8 cellular contexts compared by ENCODE assay signal in the genomic region with DNA sequence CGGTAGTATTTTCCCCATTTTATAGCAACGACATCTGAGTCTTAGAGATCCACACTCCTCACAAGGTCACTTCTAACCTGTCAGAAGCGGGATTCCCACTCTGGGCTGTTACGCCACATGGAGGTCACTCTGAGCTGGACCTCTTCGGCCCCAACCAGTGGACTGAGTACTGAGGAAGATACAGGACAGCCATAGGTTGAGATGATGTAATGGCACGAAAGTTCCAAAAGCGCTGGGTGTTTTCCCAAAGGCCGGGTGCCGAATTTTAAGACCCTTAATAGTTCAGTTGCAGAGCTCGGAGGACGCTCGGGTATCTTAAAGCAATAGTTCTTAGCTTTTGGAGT. TPM values are rescaled to one million over a fixed set of nuclear protein-coding genes. Genes with fewer than 3 reads are reported as not detected.
DNase-seq lines count a peak whose midpoint lies in the region; ATAC-seq lines count a peak whose summit lies in the region.

No MANE protein-coding gene starts in this region.

- H3K27me3 ChIP-seq in HUES64 (ENCODE audit: insufficient read depth, low read length) (no peaks in the 10 kb centered on the region), iPS-15b (ENCODE audit: control insufficient read depth, insufficient read depth, low read length) (no peaks in the 10 kb centered on the region)

- no peaks in the 10 kb centered on the region for H3K9me3 ChIP-seq in ES-I3 (ENCODE audit: control insufficient read depth, insufficient read depth, low read length)
- no peaks in the 10 kb centered on the region for H3K9me3 ChIP-seq in HUES64 (ENCODE audit: insufficient read depth, low read depth, low read length)
- no peaks in the 10 kb centered on the region for H3K9me3 ChIP-seq in iPS-15b (ENCODE audit: control insufficient read depth, insufficient read depth, low read length)

- H3K4me3 ChIP-seq in HUES64 (ENCODE audit: low read length) (peak overlapping the region; percentile 93), iPS-15b (ENCODE audit: low read depth, low read length) (peak overlapping the region; percentile 97)

- peak overlapping the region; percentile 81 for H3K27ac Mint-ChIP-seq in stimulated activated memory B cell treated with anti-CD40 and anti-IgM and Interleukin-4, amounts not matched to agents 10 μg/mL and 1 μg/mL and 100 μg/mL, for 72 hours

- peak overlapping the region; percentile 89 for H3K27ac ChIP-seq in HUES64 (ENCODE audit: low read depth, low read length)
- H3K27ac ChIP-seq in angular gyrus (ENCODE audit: low read depth, low read length): peak overlapping the region; percentile 93

- peak overlapping the region; percentile 71 for H3K4me3 Mint-ChIP-seq in stimulated activated memory B cell treated with anti-CD40 and anti-IgM and Interleukin-4, amounts not matched to agents 10 μg/mL and 1 μg/mL and 100 μg/mL, for 72 hours

- peaks cover 15% of the 10 kb centered on the region for H3K36me3 Mint-ChIP-seq in stimulated activated memory B cell treated with anti-CD40 and anti-IgM and Interleukin-4, amounts not matched to agents 10 μg/mL and 1 μg/mL and 100 μg/mL, for 72 hours

- H3K4me1 ChIP-seq in ES-I3 (ENCODE audit: insufficient read depth, low read length): peaks cover 10% of the 10 kb centered on the region; the same call in 1 of the 2 replicates
- peaks cover 13% of the 10 kb centered on the region for H3K4me1 ChIP-seq in HUES64 (ENCODE audit: insufficient read depth, low read length)
- no peaks in the 10 kb centered on the region for H3K4me1 ChIP-seq in iPS-15b (ENCODE audit: control insufficient read depth, insufficient read depth, low read length)

- DNase-seq in SIG-M5 treated with dmso at 0.1 percent for 504 hours (lab: John Stamatoyannopoulos, UW; ENCODE audit: unreplicated experiment) (no peak), HK-2 (ENCODE audit: unreplicated experiment) (no peak), SKM-1 treated with dmso at 0.1 percent for 144 hours (lab: John Stamatoyannopoulos, UW; ENCODE audit: unreplicated experiment) (no peak)

- H3K4me1 Mint-ChIP-seq in stimulated activated memory B cell treated with anti-CD40 and anti-IgM and Interleukin-4, amounts not matched to agents 10 μg/mL and 1 μg/mL and 100 μg/mL, for 72 hours: peaks cover 26% of the 10 kb centered on the region

- H3K9ac ChIP-seq in ES-I3 (ENCODE audit: low read depth, low read length): peak overlapping the region; percentile 94
- H3K9ac ChIP-seq in HUES64 (ENCODE audit: low read depth, low read length): peak overlapping the region; percentile 81
- H3K9ac ChIP-seq in iPS-15b (ENCODE audit: low read depth, low read length): peak overlapping the region; percentile 62

- H3K36me3 ChIP-seq in ES-I3 (ENCODE audit: insufficient read depth, low read length) (peaks cover 6% of the 10 kb centered on the region; the same call in 1 of the 2 replicates), HUES64 (ENCODE audit: insufficient read depth, low read length) (peaks cover 37% of the 10 kb centered on the region), iPS-15b (ENCODE audit: control insufficient read depth, insufficient read depth, low read length) (peaks cover 2% of the 10 kb centered on the region)

- ATAC-seq in stimulated activated memory B cell treated with anti-CD40 and anti-IgM and Interleukin-4, amounts not matched to agents 10 μg/mL and 1 μg/mL and 100 μg/mL, for 72 hours: no peak

- H3K27me3 Mint-ChIP-seq in stimulated activated memory B cell treated with anti-CD40 and anti-IgM and Interleukin-4, amounts not matched to agents 10 μg/mL and 1 μg/mL and 100 μg/mL, for 72 hours: no peaks in the 10 kb centered on the region

- WGBS in HUES64: 7% methylated on average over 12 of the region's 12 CpGs

- H3K9me3 Mint-ChIP-seq in stimulated activated memory B cell treated with anti-CD40 and anti-IgM and Interleukin-4, amounts not matched to agents 10 μg/mL and 1 μg/mL and 100 μg/mL, for 72 hours: no peaks in the 10 kb centered on the region

RNA-seq across cellular contexts. Expression of gene GHITM, which starts 0.7 kb away (rescaled TPM):
- 86.4 TPM for polyA plus RNA-seq in HUES64 (2013, experiment 1 of 2)
- 82.7 TPM for polyA plus RNA-seq in HUES64 (2013, experiment 2 of 2)

RNA-seq across cellular contexts. Expression of gene GPR15LG, which starts 33.6 kb away (rescaled TPM):
- polyA plus RNA-seq in HUES64 (2013, experiment 1 of 2): not detected
- not detected for polyA plus RNA-seq in HUES64 (2013, experiment 2 of 2)

RNA-seq across cellular contexts. Expression of gene CDHR1, which starts 54.3 kb away (rescaled TPM):
- polyA plus RNA-seq in HUES64 (2013, experiment 1 of 2): 4.3 TPM
- 4.2 TPM for polyA plus RNA-seq in HUES64 (2013, experiment 2 of 2)
